Comparison of ENCODE assay signal across 1 cellular context in genomic region chr11:95076416-95076815, GRCh38.
TF ChIP-seq lines count a peak whose summit lies in the region.

No MANE protein-coding gene starts in this region.

TF ChIP-seq in WTC11, 78 proteins besides CTCF, POLR2A, EP300 and RAD21 (continued from another document):
- TF ChIP-seq, protein P1, sequence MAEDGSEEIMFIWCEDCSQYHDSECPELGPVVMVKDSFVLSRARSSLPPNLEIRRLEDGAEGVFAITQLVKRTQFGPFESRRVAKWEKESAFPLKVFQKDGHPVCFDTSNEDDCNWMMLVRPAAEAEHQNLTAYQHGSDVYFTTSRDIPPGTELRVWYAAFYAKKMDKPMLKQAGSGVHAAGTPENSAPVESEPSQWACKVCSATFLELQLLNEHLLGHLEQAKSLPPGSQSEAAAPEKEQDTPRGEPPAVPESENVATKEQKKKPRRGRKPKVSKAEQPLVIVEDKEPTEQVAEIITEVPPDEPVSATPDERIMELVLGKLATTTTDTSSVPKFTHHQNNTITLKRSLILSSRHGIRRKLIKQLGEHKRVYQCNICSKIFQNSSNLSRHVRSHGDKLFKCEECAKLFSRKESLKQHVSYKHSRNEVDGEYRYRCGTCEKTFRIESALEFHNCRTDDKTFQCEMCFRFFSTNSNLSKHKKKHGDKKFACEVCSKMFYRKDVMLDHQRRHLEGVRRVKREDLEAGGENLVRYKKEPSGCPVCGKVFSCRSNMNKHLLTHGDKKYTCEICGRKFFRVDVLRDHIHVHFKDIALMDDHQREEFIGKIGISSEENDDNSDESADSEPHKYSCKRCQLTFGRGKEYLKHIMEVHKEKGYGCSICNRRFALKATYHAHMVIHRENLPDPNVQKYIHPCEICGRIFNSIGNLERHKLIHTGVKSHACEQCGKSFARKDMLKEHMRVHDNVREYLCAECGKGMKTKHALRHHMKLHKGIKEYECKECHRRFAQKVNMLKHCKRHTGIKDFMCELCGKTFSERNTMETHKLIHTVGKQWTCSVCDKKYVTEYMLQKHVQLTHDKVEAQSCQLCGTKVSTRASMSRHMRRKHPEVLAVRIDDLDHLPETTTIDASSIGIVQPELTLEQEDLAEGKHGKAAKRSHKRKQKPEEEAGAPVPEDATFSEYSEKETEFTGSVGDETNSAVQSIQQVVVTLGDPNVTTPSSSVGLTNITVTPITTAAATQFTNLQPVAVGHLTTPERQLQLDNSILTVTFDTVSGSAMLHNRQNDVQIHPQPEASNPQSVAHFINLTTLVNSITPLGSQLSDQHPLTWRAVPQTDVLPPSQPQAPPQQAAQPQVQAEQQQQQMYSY (CRISPR knock-in tag; IDR thresholded peaks at IDR 0.05) = no peak
- no peak for TF ChIP-seq AR (CRISPR knock-in tag; IDR thresholded peaks at IDR 0.05)
- TF ChIP-seq, protein P2, sequence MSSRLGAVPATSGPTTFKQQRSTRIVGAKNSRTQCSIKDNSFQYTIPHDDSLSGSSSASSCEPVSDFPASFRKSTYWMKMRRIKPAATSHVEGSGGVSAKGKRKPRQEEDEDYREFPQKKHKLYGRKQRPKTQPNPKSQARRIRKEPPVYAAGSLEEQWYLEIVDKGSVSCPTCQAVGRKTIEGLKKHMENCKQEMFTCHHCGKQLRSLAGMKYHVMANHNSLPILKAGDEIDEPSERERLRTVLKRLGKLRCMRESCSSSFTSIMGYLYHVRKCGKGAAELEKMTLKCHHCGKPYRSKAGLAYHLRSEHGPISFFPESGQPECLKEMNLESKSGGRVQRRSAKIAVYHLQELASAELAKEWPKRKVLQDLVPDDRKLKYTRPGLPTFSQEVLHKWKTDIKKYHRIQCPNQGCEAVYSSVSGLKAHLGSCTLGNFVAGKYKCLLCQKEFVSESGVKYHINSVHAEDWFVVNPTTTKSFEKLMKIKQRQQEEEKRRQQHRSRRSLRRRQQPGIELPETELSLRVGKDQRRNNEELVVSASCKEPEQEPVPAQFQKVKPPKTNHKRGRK (CRISPR knock-in tag; IDR thresholded peaks at IDR 0.05; ENCODE audit: borderline replicate concordance) = no peak
- TF ChIP-seq NR2C2 (CRISPR knock-in tag; IDR thresholded peaks at IDR 0.05) = no peak
- no peak for TF ChIP-seq ZNF232 (CRISPR knock-in tag; IDR thresholded peaks at IDR 0.05)
- no peak for TF ChIP-seq RELA (CRISPR knock-in tag; IDR thresholded peaks at IDR 0.05; ENCODE audit: borderline replicate concordance)
